In the genomic region with DNA sequence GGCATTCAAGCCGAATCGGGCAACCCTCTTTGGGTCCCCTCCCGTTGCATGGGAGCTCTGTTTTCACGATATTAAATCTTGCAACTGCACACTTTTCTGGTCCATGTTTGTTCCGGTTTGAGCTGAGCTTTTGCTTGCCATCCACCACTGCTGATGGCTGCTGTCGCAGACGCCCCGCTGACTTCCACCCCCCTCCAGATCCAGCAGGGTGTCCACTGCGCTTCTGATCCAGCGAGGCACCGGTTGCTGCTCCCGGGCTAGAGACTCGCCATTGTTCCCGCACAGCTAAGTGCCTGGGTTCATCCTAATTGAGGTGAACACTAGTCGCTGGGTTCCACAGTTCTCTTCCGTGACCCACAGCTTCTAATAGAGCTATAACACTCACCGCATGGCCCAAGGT, we compare ENCODE assay signal across 9 cellular contexts. TPM values are rescaled to one million over a fixed set of nuclear protein-coding genes. Genes with fewer than 3 reads are reported as not detected.
DNase-seq lines count a peak whose midpoint lies in the region; ATAC-seq, FAIRE-seq and TF ChIP-seq lines count a peak whose summit lies in the region.
"Had no signal": no experiment of that assay in that cellular context is flagged by ENCODE, and none has a peak within 500 bp of the region (broad histone marks: within the 10 kb centered on the region; RNA-seq: fewer than 3 reads in every experiment).

No MANE protein-coding gene starts in this region.

- peak overlapping the region in 1 of 2 donors; percentile 90 for H3K9ac ChIP-seq in kidney (ENCODE audit: low read length in 2 of 2)

- TF ChIP-seq CTCF in kidney (IDR thresholded peaks at IDR 0.05; ENCODE audit: borderline replicate concordance, extremely low read depth, insufficient read depth) = no peak
- TF ChIP-seq CTCF in suprapubic skin (IDR thresholded peaks at IDR 0.05) = no peak

- no peaks in the 10 kb centered on the region for H3K36me3 Mint-ChIP-seq in activated CD4-positive, alpha-beta T cell treated with anti-CD3 and anti-CD28 coated beads, Interleukin-2, amount 10 ng/mL, durations not matched to agents 7 days and 5 days (ENCODE audit: low read depth)
- H3K36me3 Mint-ChIP-seq in activated T-helper 2 cell treated with anti-CD3 and anti-CD28 coated beads, Interferon-gamma antibody, Interleukin-2, Interleukin-4, amounts not matched to agents 10 μg/mL and 5 μg/mL and 100 μg/mL, durations not matched to agents 14 hours and 24 hours and 36 hours (ENCODE audit: low read depth) = no peaks in the 10 kb centered on the region

- H3K27me3 Mint-ChIP-seq in activated CD4-positive, alpha-beta T cell treated with anti-CD3 and anti-CD28 coated beads, Interleukin-2, amount 10 ng/mL, durations not matched to agents 7 days and 5 days = no peaks in the 10 kb centered on the region
- no peaks in the 10 kb centered on the region for H3K27me3 Mint-ChIP-seq in activated T-helper 2 cell treated with anti-CD3 and anti-CD28 coated beads, Interferon-gamma antibody, Interleukin-2, Interleukin-4, amounts not matched to agents 10 μg/mL and 5 μg/mL and 100 μg/mL, durations not matched to agents 14 hours and 24 hours and 36 hours (ENCODE audit: low read depth)

- intact Hi-C loops in activated T-helper 2 cell treated with anti-CD3 and anti-CD28 coated beads, Interferon-gamma antibody, Interleukin-2, Interleukin-4, amounts not matched to agents 10 μg/mL and 5 μg/mL and 100 μg/mL, durations not matched to agents 14 hours and 24 hours and 36 hours (cut with micrococcal nuclease) = no loop called here
- intact Hi-C loops in kidney (cut with DNase I) = no loop called here

- no peak for DNase-seq in activated CD4-positive, alpha-beta T cell treated with anti-CD3 and anti-CD28 coated beads, Interleukin-2, amount 10 ng/mL, durations not matched to agents 7 days and 5 days
- DNase-seq in activated CD4-positive, alpha-beta T cell treated with anti-CD3 and anti-CD28 coated beads, Interleukin-2, amount 50 U/mL, for 1 hour = no peak
- no peak for DNase-seq in activated T-helper 2 cell treated with anti-CD3 and anti-CD28 coated beads, Interferon-gamma antibody, Interleukin-2, Interleukin-4, amounts not matched to agents 10 μg/mL and 5 μg/mL and 100 μg/mL, durations not matched to agents 14 hours and 24 hours and 36 hours (ENCODE audit: low spot score)
- DNase-seq in kidney (no peak), suprapubic skin (ENCODE audit: low spot score in 2 of 2) (no peak), SKM-1 treated with dmso at 0.1 percent for 144 hours (lab: John Stamatoyannopoulos, UW; ENCODE audit: unreplicated experiment) (no peak), superior temporal gyrus (ENCODE audit: extremely low spot score) (no peak)
- DNase-seq: NCI-H526 treated with DMSO at 0.1 percent for 48 hours had no signal

- H3K4me3 Mint-ChIP-seq in activated CD4-positive, alpha-beta T cell treated with anti-CD3 and anti-CD28 coated beads, Interleukin-2, amount 10 ng/mL, durations not matched to agents 7 days and 5 days = peak overlapping the region; percentile 92
- H3K4me3 Mint-ChIP-seq in activated T-helper 2 cell treated with anti-CD3 and anti-CD28 coated beads, Interferon-gamma antibody, Interleukin-2, Interleukin-4, amounts not matched to agents 10 μg/mL and 5 μg/mL and 100 μg/mL, durations not matched to agents 14 hours and 24 hours and 36 hours (ENCODE audit: low read depth) = peak overlapping the region; percentile 93

- peaks cover 8 to 17% of the 10 kb centered on the region in 2 donors for H3K4me1 ChIP-seq in kidney (ENCODE audit: control insufficient read depth in 1 of 2, insufficient read depth in 1 of 2, low read depth in 1 of 2, low read length in 2 of 2)
- peaks cover 34% of the 10 kb centered on the region for H3K4me1 ChIP-seq in suprapubic skin

- WGBS in suprapubic skin = 82% methylated on average over 15 of the region's 17 CpGs

- peaks cover 26% of the 10 kb centered on the region for H3K4me1 Mint-ChIP-seq in activated CD4-positive, alpha-beta T cell treated with anti-CD3 and anti-CD28 coated beads, Interleukin-2, amount 10 ng/mL, durations not matched to agents 7 days and 5 days
- H3K4me1 Mint-ChIP-seq in activated T-helper 2 cell treated with anti-CD3 and anti-CD28 coated beads, Interferon-gamma antibody, Interleukin-2, Interleukin-4, amounts not matched to agents 10 μg/mL and 5 μg/mL and 100 μg/mL, durations not matched to agents 14 hours and 24 hours and 36 hours (ENCODE audit: low read depth) = peaks cover 15% of the 10 kb centered on the region

- POLR2A ChIA-PET in activated CD4-positive, alpha-beta T cell treated with anti-CD3 and anti-CD28 coated beads, Interleukin-2, amount 10 ng/mL, durations not matched to agents 7 days and 5 days (lab: Charles Lee) = no interaction called here

- H3K27ac Mint-ChIP-seq in activated CD4-positive, alpha-beta T cell treated with anti-CD3 and anti-CD28 coated beads, Interleukin-2, amount 10 ng/mL, durations not matched to agents 7 days and 5 days = no peak overlapping the region
- no peak overlapping the region for H3K27ac Mint-ChIP-seq in activated T-helper 2 cell treated with anti-CD3 and anti-CD28 coated beads, Interferon-gamma antibody, Interleukin-2, Interleukin-4, amounts not matched to agents 10 μg/mL and 5 μg/mL and 100 μg/mL, durations not matched to agents 14 hours and 24 hours and 36 hours

- peaks cover 0 to 3% of the 10 kb centered on the region in 2 donors for H3K36me3 ChIP-seq in kidney (ENCODE audit: control insufficient read depth in 1 of 2, insufficient read depth in 2 of 2, low read length in 2 of 2)
- H3K36me3 ChIP-seq in suprapubic skin = peaks cover 3% of the 10 kb centered on the region

- no peaks in the 10 kb centered on the region for H3K9me3 ChIP-seq in kidney (ENCODE audit: control insufficient read depth in 1 of 2, low read length in 2 of 2)
- no peaks in the 10 kb centered on the region for H3K9me3 ChIP-seq in suprapubic skin

- H3K27ac ChIP-seq in kidney (ENCODE audit: low read depth in 2 of 2, low read length in 2 of 2) = no peak overlapping the region
- no peak overlapping the region for H3K27ac ChIP-seq in suprapubic skin

- no peak for TF ChIP-seq POLR2A in suprapubic skin (IDR thresholded peaks at IDR 0.05)

- TF ChIP-seq EP300 in suprapubic skin (IDR thresholded peaks at IDR 0.05) = no peak

- H3K4me3 ChIP-seq in kidney (ENCODE audit: low read length in 2 of 2) (peak overlapping the region; percentile 66 to 91), suprapubic skin (peak overlapping the region; percentile 89)

- no peak for FAIRE-seq in kidney (lab: Jason Lieb, UNC)

- no peak for ATAC-seq in HG03097 (IDR thresholded peaks at IDR 0.05; ENCODE audit: low FRiP score, unreplicated experiment)

- no peaks in the 10 kb centered on the region for H3K9me3 Mint-ChIP-seq in activated CD4-positive, alpha-beta T cell treated with anti-CD3 and anti-CD28 coated beads, Interleukin-2, amount 10 ng/mL, durations not matched to agents 7 days and 5 days
- no peaks in the 10 kb centered on the region for H3K9me3 Mint-ChIP-seq in activated T-helper 2 cell treated with anti-CD3 and anti-CD28 coated beads, Interferon-gamma antibody, Interleukin-2, Interleukin-4, amounts not matched to agents 10 μg/mL and 5 μg/mL and 100 μg/mL, durations not matched to agents 14 hours and 24 hours and 36 hours

- no peaks in the 10 kb centered on the region for H3K27me3 ChIP-seq in suprapubic skin

- CTCF ChIA-PET in activated CD4-positive, alpha-beta T cell treated with anti-CD3 and anti-CD28 coated beads, Interleukin-2, amount 10 ng/mL, durations not matched to agents 7 days and 5 days (lab: Charles Lee) = interaction anchor here (1.2 kb wide), 1 partner anchor 42 kb away, joined by 3 read pairs; no protein-coding TSS in a partner anchor

RNA-seq across cellular contexts. Expression of a gene that starts 13.3 kb away (rescaled TPM):
- 10 to 100 TPM; 13.8 to 15.4 TPM for total RNA-seq in activated CD4-positive, alpha-beta T cell treated with anti-CD3 and anti-CD28 coated beads, Interleukin-2, amount 10 ng/mL, durations not matched to agents 7 days and 5 days
- total RNA-seq in activated T-helper 2 cell treated with anti-CD3 and anti-CD28 coated beads, Interferon-gamma antibody, Interleukin-2, Interleukin-4, amounts not matched to agents 10 μg/mL and 5 μg/mL and 100 μg/mL, durations not matched to agents 14 hours and 24 hours and 36 hours = 28.4 and 29.9 TPM in 2 replicates
- 21.7 TPM for total RNA-seq in kidney
- polyA plus RNA-seq in kidney (ENCODE audit: insufficient read depth, low read depth, low replicate concordance) = 10.1 TPM
- total RNA-seq in suprapubic skin = 10 to 100 TPM; 33.9 to 73.5 (median 54.3) TPM

RNA-seq across cellular contexts. Expression of a gene that starts 13.3 kb away (rescaled TPM):
- 10 to 100 TPM; 17.5 to 21.4 TPM for total RNA-seq in activated CD4-positive, alpha-beta T cell treated with anti-CD3 and anti-CD28 coated beads, Interleukin-2, amount 10 ng/mL, durations not matched to agents 7 days and 5 days
- 25.6 and 28.2 TPM in 2 replicates for total RNA-seq in activated T-helper 2 cell treated with anti-CD3 and anti-CD28 coated beads, Interferon-gamma antibody, Interleukin-2, Interleukin-4, amounts not matched to agents 10 μg/mL and 5 μg/mL and 100 μg/mL, durations not matched to agents 14 hours and 24 hours and 36 hours
- 20.1 TPM for total RNA-seq in kidney
- 5.1 TPM for polyA plus RNA-seq in kidney (ENCODE audit: insufficient read depth, low read depth, low replicate concordance)
- 10 to 100 TPM; 30.8 to 60.0 (median 46.1) TPM for total RNA-seq in suprapubic skin
